ENCODE assay signal across 8 cellular contexts in genomic region chr2:20071397-20072383, GRCh38. TPM values are rescaled to one million over a fixed set of nuclear protein-coding genes. Genes with fewer than 3 reads are reported as not detected.
DNase-seq lines count a peak whose midpoint lies in the region; ATAC-seq and TF ChIP-seq lines count a peak whose summit lies in the region.

No MANE protein-coding gene starts in this region.

- no peaks in the 10 kb centered on the region for H3K27me3 ChIP-seq in adrenal gland
- no peaks in the 10 kb centered on the region for H3K27me3 ChIP-seq in left ventricle myocardium inferior (ENCODE audit: low read depth)
- H3K27me3 ChIP-seq in skeletal muscle satellite cell (ENCODE audit: control insufficient read depth, insufficient read depth, low read length) = no peaks in the 10 kb centered on the region

- TF ChIP-seq CTCF in adrenal gland (IDR thresholded peaks at IDR 0.05) = no peak
- TF ChIP-seq CTCF in left ventricle myocardium inferior (IDR thresholded peaks at IDR 0.05; ENCODE audit: borderline replicate concordance) = no peak

- H3K9me3 ChIP-seq in adrenal gland (replicated peaks in 1 of 3) (no peaks in the 10 kb centered on the region), left ventricle myocardium inferior (replicated peaks) (no peaks in the 10 kb centered on the region), skeletal muscle satellite cell (replicated peaks; ENCODE audit: low read length) (peaks cover 4% of the 10 kb centered on the region)

- ATAC-seq in GM21619 (IDR thresholded peaks at IDR 0.05; ENCODE audit: unreplicated experiment) = no peak

- POLR2A ChIA-PET in HEK293T (lab: Yijun Ruan, JAX) = interaction anchor here (1.0 to 1.3 kb wide), 2 partner anchors 19 to 21 kb away, joined by 4 to 5 read pairs; partner anchors contain the start of gene LAPTM4A

- peak overlapping the region in 4 of 5 donors; percentile 18 to 67 (median 52) for H3K27ac ChIP-seq in adrenal gland
- peak overlapping the region; percentile 92 for H3K27ac ChIP-seq in left ventricle myocardium inferior (replicated peaks)

- peak in 1 of 2 donors; percentile 26 for TF ChIP-seq POLR2A in adrenal gland (IDR thresholded peaks at IDR 0.05)

- CTCF ChIA-PET in HEK293T (lab: Yijun Ruan, JAX) = no interaction called here

- H3K4me3 ChIP-seq in adrenal gland (no peak overlapping the region), left ventricle myocardium inferior (peak overlapping the region; percentile 40), skeletal muscle satellite cell (ENCODE audit: low read length) (peak overlapping the region; percentile 11)

- H3K4me1 ChIP-seq in adrenal gland (replicated peaks in 1 of 2) = peaks cover 18 to 22% of the 10 kb centered on the region in 2 donors
- H3K4me1 ChIP-seq in left ventricle myocardium inferior = peaks cover 56% of the 10 kb centered on the region
- peaks cover 31% of the 10 kb centered on the region for H3K4me1 ChIP-seq in skeletal muscle satellite cell (ENCODE audit: control insufficient read depth, insufficient read depth, low read length)

- no peaks in the 10 kb centered on the region for H3K36me3 ChIP-seq in adrenal gland (replicated peaks in 1 of 2)
- H3K36me3 ChIP-seq in left ventricle myocardium inferior = no peaks in the 10 kb centered on the region
- H3K36me3 ChIP-seq in skeletal muscle satellite cell (ENCODE audit: insufficient read depth, low read length) = no peaks in the 10 kb centered on the region

- peak; percentile 82 for DNase-seq in H4 (ENCODE audit: low spot score)
- DNase-seq in adrenal gland = peak in 6 of 7 donors; percentile 28 to 59 (median 52)
- peak; percentile 75 for DNase-seq in left ventricle myocardium inferior
- DNase-seq in activated naive CD4-positive, alpha-beta T cell treated with anti-CD3 and anti-CD28 coated beads, Interleukin-2, amount 50 U/mL, for 16 hours = no peak
- DNase-seq in HEK293T (ENCODE audit: extremely low spot score) = no peak
- DNase-seq in stimulated activated CD4-positive, alpha-beta T cell treated with anti-CD3 and anti-CD28 coated beads, Interleukin-2, amount 100 ng/mL, for 24 hours = no peak

- intact Hi-C loops in adrenal gland (cut with DNase I) (no loop called here), left ventricle myocardium inferior (cut with micrococcal nuclease) (no loop called here)

- 37 to 45% (median 38%) methylated on average over 11 to 14 of the region's 14 CpGs for WGBS in adrenal gland, 4 donors

- peak overlapping the region; percentile 66 for H3K9ac ChIP-seq in skeletal muscle satellite cell (ENCODE audit: low read depth, low read length)

- H3K4me2 ChIP-seq in skeletal muscle satellite cell (ENCODE audit: low read length) = peak overlapping the region; percentile 45

TF ChIP-seq in HEK293T, 16 proteins besides CTCF, POLR2A, EP300 and RAD21:
- no peak for TF ChIP-seq FOXK2 (IDR thresholded peaks at IDR 0.05)
- TF ChIP-seq ARNT (IDR thresholded peaks at IDR 0.05) = no peak
- TF ChIP-seq ZNF384 (IDR thresholded peaks at IDR 0.05) = no peak
- TF ChIP-seq CTBP1 (IDR thresholded peaks at IDR 0.05; ENCODE audit: borderline replicate concordance) = no peak
- TF ChIP-seq TARDBP (IDR thresholded peaks at IDR 0.05) = no peak
- no peak for TF ChIP-seq PKNOX1 (IDR thresholded peaks at IDR 0.05)
- TF ChIP-seq LEF1 (IDR thresholded peaks at IDR 0.05; ENCODE audit: borderline replicate concordance) = no peak
- TF ChIP-seq SUZ12 (IDR thresholded peaks at IDR 0.05) = no peak
- no peak for TF ChIP-seq HDGF (IDR thresholded peaks at IDR 0.05; ENCODE audit: borderline replicate concordance)
- no peak for TF ChIP-seq SP1 (IDR thresholded peaks at IDR 0.05)
- no peak for TF ChIP-seq L3MBTL2 (conservative IDR thresholded peaks at IDR 0.05)
- TF ChIP-seq NFRKB (IDR thresholded peaks at IDR 0.05) = no peak
- TF ChIP-seq ELF4 (IDR thresholded peaks at IDR 0.05) = no peak
- TF ChIP-seq BHLHE40 (IDR thresholded peaks at IDR 0.05; ENCODE audit: borderline replicate concordance) = no peak
- TF ChIP-seq FOXA1 (IDR thresholded peaks at IDR 0.05) = no peak
- TF ChIP-seq FOXM1 (IDR thresholded peaks at IDR 0.05; ENCODE audit: borderline replicate concordance) = no peak
TF ChIP-seq in HEK293T: peak in this region for 0.

RNA-seq across cellular contexts. Expression of gene LAPTM4A, which starts 20.3 kb away (rescaled TPM):
- total RNA-seq in H4 (2014; rRNA removed; shearing (Covaris generic)) = 104 and 119 TPM in 2 replicates
- total RNA-seq in adrenal gland = 100 to 1,000 TPM; 196 to 356 (median 233) TPM
- polyA plus RNA-seq in adrenal gland = 100 to 1,000 TPM in 1 of 3 donors, 10 to 100 TPM in 2; 58.8 to 684 (median 96.4) TPM
- total RNA-seq in left ventricle myocardium inferior = 201 TPM
- total RNA-seq in skeletal muscle satellite cell (2012; rRNA removed) = 130 and 171 TPM in 2 replicates

RNA-seq across cellular contexts. Expression of gene MATN3, which starts 59.2 kb away (rescaled TPM):
- total RNA-seq in H4 (2014; rRNA removed; shearing (Covaris generic)) = 0.14 and 0.46 TPM in 2 replicates
- total RNA-seq in adrenal gland = 1 to 10 TPM in 1 of 8 donors, under 1 TPM in 6, not detected in 1; 0.14 to 1.0 (median 0.72) TPM
- polyA plus RNA-seq in adrenal gland = under 1 TPM; 0.16 to 0.79 (median 0.77) TPM
- 0.22 TPM for total RNA-seq in left ventricle myocardium inferior
- total RNA-seq in skeletal muscle satellite cell (2012; rRNA removed) = 1.0 and 2.0 TPM in 2 replicates

Comparison
In these comparisons a context has a peak if more than half of its experiments do, and no peak if none do; other contexts are left out.
1. DNase-seq: peak in H4 (single experiment), adrenal gland (6 of 7) and left ventricle myocardium inferior (single experiment); none in activated naive CD4-positive, alpha-beta T cell treated with anti-CD3 and anti-CD28 coated beads, Interleukin-2, amount 50 U/mL, for 16 hours (single experiment), HEK293T (single experiment) and stimulated activated CD4-positive, alpha-beta T cell treated with anti-CD3 and anti-CD28 coated beads, Interleukin-2, amount 100 ng/mL, for 24 hours (0 of 2).
2. H3K4me3 ChIP-seq: peak in left ventricle myocardium inferior (single experiment) and skeletal muscle satellite cell (single experiment); none in adrenal gland (0 of 4).